ENCODE assay signal across 28 cellular contexts in the genomic region with DNA sequence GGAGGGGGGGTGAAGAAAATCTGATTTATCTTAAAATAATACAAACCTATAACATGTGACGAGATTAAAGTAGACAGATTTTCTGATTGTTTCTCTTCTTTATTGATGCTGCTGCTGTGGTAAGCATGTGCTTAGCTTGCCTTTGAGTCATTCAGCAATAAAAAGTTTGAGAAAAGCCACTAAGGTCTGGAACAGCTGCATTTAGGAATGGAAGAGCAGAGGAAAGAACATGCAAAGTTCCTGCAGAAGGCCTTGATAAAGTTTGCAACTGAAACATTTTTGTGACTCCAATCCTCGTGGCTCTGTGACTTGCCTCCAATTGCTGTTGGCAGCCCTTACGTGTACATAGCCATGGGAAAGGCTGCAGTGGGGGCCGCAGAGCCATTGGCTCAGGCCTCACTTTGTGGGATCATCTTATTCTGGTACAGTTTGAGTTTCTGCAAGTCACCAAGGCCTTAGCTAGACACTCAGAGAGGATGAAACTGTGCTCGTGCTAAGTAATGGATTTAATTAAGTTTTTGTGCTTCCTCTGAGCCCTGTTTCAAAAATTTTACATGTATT.
DNase-seq lines count a peak whose midpoint lies in the region; TF ChIP-seq lines count a peak whose summit lies in the region.
"Had no signal": no experiment of that assay in that cellular context is flagged by ENCODE, and none has a peak within 500 bp of the region (broad histone marks: within the 10 kb centered on the region; RNA-seq: fewer than 3 reads in every experiment).

No MANE protein-coding gene starts in this region.

- H3K27ac Mint-ChIP-seq in HFFc6 = no peak overlapping the region
- H3K27ac Mint-ChIP-seq: activated CD8-positive, alpha-beta T cell treated with anti-CD3 and anti-CD28 coated beads, Interleukin-2, amount 10 ng/mL, durations not matched to agents 7 days and 5 days; activated naive CD4-positive, alpha-beta T cell treated with anti-CD3 and anti-CD28 coated beads, Interleukin-2, amount 10 ng/mL, durations not matched to agents 7 days and 5 days; stimulated activated naive CD8-positive, alpha-beta T cell treated with anti-CD3 and anti-CD28 coated beads, Interleukin-15, amount 100 ng/mL, for 72 hours had no signal

- H2AFZ ChIP-seq in neuronal stem cell (ENCODE audit: low read length) = peak overlapping the region; percentile 30

- H3K36me3 Mint-ChIP-seq in HFFc6 (ENCODE audit: low read depth) = no peaks in the 10 kb centered on the region
- H3K36me3 Mint-ChIP-seq: activated naive CD4-positive, alpha-beta T cell treated with anti-CD3 and anti-CD28 coated beads, Interleukin-2, amount 10 ng/mL, durations not matched to agents 7 days and 5 days had no signal

- no peak overlapping the region for H3K23ac ChIP-seq in neuronal stem cell (ENCODE audit: low read depth, low read length, poor library complexity)

- H3K9me3 ChIP-seq in neuronal stem cell (replicated peaks in 1 of 2; ENCODE audit: control insufficient read depth in 2 of 2, insufficient read depth in 1 of 2, low read depth in 1 of 2, low read length in 2 of 2) (no peaks in the 10 kb centered on the region), HAP-1 (no peaks in the 10 kb centered on the region)
- H3K9me3 ChIP-seq: BLaER1, esophagus squamous epithelium, lower lobe of right lung, thyroid gland had no signal

- in situ Hi-C loops in HAP-1 (cut with MboI; ENCODE audit: low sequenced_read_pairs) = no loop called here

- TF ChIP-seq CTCF in HFFc6 (IDR thresholded peaks at IDR 0.05) (no peak), fibroblast of mammary gland (conservative IDR thresholded peaks at IDR 0.05; ENCODE audit: control insufficient read depth, insufficient read depth, low read depth, low read length) (no peak)

- peaks cover 16% of the 10 kb centered on the region for H3K4me1 Mint-ChIP-seq in HFFc6 (ENCODE audit: low read depth)
- H3K4me1 Mint-ChIP-seq: activated naive CD4-positive, alpha-beta T cell treated with anti-CD3 and anti-CD28 coated beads, Interleukin-2, amount 10 ng/mL, durations not matched to agents 7 days and 5 days; stimulated activated naive CD8-positive, alpha-beta T cell treated with anti-CD3 and anti-CD28 coated beads, Interleukin-15, amount 100 ng/mL, for 72 hours had no signal

- no peaks in the 10 kb centered on the region for H3K9me3 Mint-ChIP-seq in HFFc6

- no peak overlapping the region for H3K4me3 ChIP-seq in fibroblast of mammary gland (ENCODE audit: control insufficient read depth, low read depth, low read length)
- H3K4me3 ChIP-seq in neuronal stem cell (ENCODE audit: low read length in 2 of 2) = no peak overlapping the region
- H3K4me3 ChIP-seq in HAP-1 = no peak overlapping the region
- H3K4me3 ChIP-seq: BLaER1, esophagus squamous epithelium, gastroesophageal sphincter, lower lobe of right lung, spleen, thyroid gland had no signal

- no peak overlapping the region for H3K27ac ChIP-seq in neuronal stem cell (replicated peaks; ENCODE audit: low read length)
- H3K27ac ChIP-seq: BLaER1, brain microvascular endothelial cell, esophagus squamous epithelium, gastroesophageal sphincter, lower lobe of right lung, spleen, thyroid gland had no signal

- H4K8ac ChIP-seq in neuronal stem cell (ENCODE audit: low read depth, low read length) = no peak overlapping the region

- H4K91ac ChIP-seq in neuronal stem cell (ENCODE audit: low read depth, low read length, poor library complexity) = no peak overlapping the region

- H2BK5ac ChIP-seq in neuronal stem cell (ENCODE audit: low read length) = no peak overlapping the region

- H2BK120ac ChIP-seq in neuronal stem cell (ENCODE audit: low read depth, low read length) = no peak overlapping the region

- no peaks in the 10 kb centered on the region; the same call in none of the 2 replicates for H3K27me3 Mint-ChIP-seq in HFFc6 (ENCODE audit: insufficient read depth)
- H3K27me3 Mint-ChIP-seq: activated naive CD4-positive, alpha-beta T cell treated with anti-CD3 and anti-CD28 coated beads, Interleukin-2, amount 10 ng/mL, durations not matched to agents 7 days and 5 days; stimulated activated naive CD8-positive, alpha-beta T cell treated with anti-CD3 and anti-CD28 coated beads, Interleukin-15, amount 100 ng/mL, for 72 hours had no signal

- no peak overlapping the region for H2BK12ac ChIP-seq in neuronal stem cell (ENCODE audit: low read length)

- WGBS in neuronal stem cell (ENCODE audit: extremely low coverage in 2 of 2, insufficient read length in 2 of 2, insufficient replicate concordance in 1 of 2), 2 donors = no CpG with 5 or more reads among the region's 5 CpGs

- no peak overlapping the region for H2AK5ac ChIP-seq in neuronal stem cell (ENCODE audit: low read depth, low read length)

- H3K18ac ChIP-seq in neuronal stem cell (ENCODE audit: low read length) = no peak overlapping the region

- H3K4me1 ChIP-seq in neuronal stem cell (ENCODE audit: control insufficient read depth in 2 of 2, insufficient read depth in 1 of 2, low read depth in 1 of 2, low read length in 2 of 2) = peaks cover 0 to 1% of the 10 kb centered on the region in 2 donors
- H3K4me1 ChIP-seq in HAP-1 = no peaks in the 10 kb centered on the region
- H3K4me1 ChIP-seq: BLaER1, esophagus squamous epithelium, parathyroid adenoma, spleen, thyroid gland had no signal

- no peaks in the 10 kb centered on the region for H3K27me3 ChIP-seq in neuronal stem cell (ENCODE audit: control insufficient read depth in 3 of 3, insufficient read depth in 3 of 3, low read depth in 1 of 3, low read length in 3 of 3)
- no peaks in the 10 kb centered on the region for H3K27me3 ChIP-seq in HAP-1 (ENCODE audit: low read depth)
- H3K27me3 ChIP-seq: BLaER1, brain microvascular endothelial cell, gastroesophageal sphincter, spleen, thyroid gland had no signal

- no peak overlapping the region for H2BK15ac ChIP-seq in neuronal stem cell (ENCODE audit: low read length)

- H3K4ac ChIP-seq in neuronal stem cell (ENCODE audit: low read length) = no peak overlapping the region

- H3K36me3 ChIP-seq in neuronal stem cell (replicated peaks in 1 of 2; ENCODE audit: control insufficient read depth in 2 of 2, insufficient read depth in 2 of 2, low read length in 2 of 2) (no peaks in the 10 kb centered on the region), HAP-1 (replicated peaks) (no peaks in the 10 kb centered on the region)
- H3K36me3 ChIP-seq: BLaER1, brain microvascular endothelial cell, esophagus squamous epithelium, gastroesophageal sphincter, lower lobe of right lung, spleen, thyroid gland, WERI-Rb-1 had no signal

- H3K4me2 ChIP-seq in neuronal stem cell (ENCODE audit: insufficient read depth, low read length, poor library complexity, severe bottlenecking) = no peak overlapping the region
- H3K4me2 ChIP-seq: BLaER1 had no signal

- H3K4me3 Mint-ChIP-seq in HFFc6 = no peak overlapping the region
- H3K4me3 Mint-ChIP-seq: activated CD8-positive, alpha-beta T cell treated with anti-CD3 and anti-CD28 coated beads, Interleukin-2, amount 10 ng/mL, durations not matched to agents 7 days and 5 days; activated naive CD4-positive, alpha-beta T cell treated with anti-CD3 and anti-CD28 coated beads, Interleukin-2, amount 10 ng/mL, durations not matched to agents 7 days and 5 days; stimulated activated naive CD8-positive, alpha-beta T cell treated with anti-CD3 and anti-CD28 coated beads, Interleukin-15, amount 100 ng/mL, for 72 hours had no signal

- H3K9ac ChIP-seq in neuronal stem cell (ENCODE audit: low read depth, low read length, poor library complexity) = no peak overlapping the region
- H3K9ac ChIP-seq: BLaER1, parathyroid adenoma had no signal

- H3K79me1 ChIP-seq in neuronal stem cell (ENCODE audit: low read depth, low read length) = no peaks in the 10 kb centered on the region

- peak; percentile 8 for DNase-seq in AG20443 (ENCODE audit: low spot score)
- DNase-seq in HFFc6 = peak; percentile 14
- DNase-seq in fibroblast of mammary gland (ENCODE audit: low read depth) = peak; percentile 29
- no peak for DNase-seq in neuronal stem cell (ENCODE audit: low spot score)
- DNase-seq in T-helper 1 cell = no peak
- no peak for DNase-seq in HAP-1 (ENCODE audit: low spot score in 2 of 2)
- DNase-seq in hypothalamus (lab: John Stamatoyannopoulos, UW) = no peak
- DNase-seq in anterior cingulate cortex (lab: John Stamatoyannopoulos, UW) = no peak
- DNase-seq: activated CD4-positive, alpha-beta T cell treated with anti-CD3 and anti-CD28 coated beads for 4 hours; activated CD8-positive, alpha-beta T cell treated with anti-CD3 and anti-CD28 coated beads, Interleukin-2, amount 10 ng/mL, durations not matched to agents 7 days and 5 days; activated naive CD4-positive, alpha-beta T cell treated with anti-CD3 and anti-CD28 coated beads, Interleukin-2, amount 10 ng/mL, durations not matched to agents 7 days and 5 days; brain microvascular endothelial cell; DMS153; esophagus squamous epithelium; lower lobe of right lung; NCI-H1417; NCI-H2029 treated with DMSO at 0.1 percent for 48 hours; NCI-H345; NCI-H69; SIG-M5; spleen; stimulated activated CD8-positive, alpha-beta memory T cell treated with anti-CD3 and anti-CD28 coated beads, Interleukin-4, amount 100 ng/mL, for 48 hours; stimulated activated naive CD8-positive, alpha-beta T cell treated with anti-CD3 and anti-CD28 coated beads, Interleukin-15, amount 100 ng/mL, for 72 hours; thyroid gland had no signal

- H3K14ac ChIP-seq in neuronal stem cell (ENCODE audit: low read length) = no peak overlapping the region

Comparison
In these comparisons a context has a peak if more than half of its experiments do, and no peak if none do; other contexts are left out.
1. DNase-seq: peak in AG20443 (single experiment), HFFc6 (single experiment) and fibroblast of mammary gland (single experiment); none in neuronal stem cell (single experiment), T-helper 1 cell (0 of 5), HAP-1 (0 of 2), hypothalamus (0 of 51) and anterior cingulate cortex (0 of 58).